In genomic region chr16:67148656-67149275, GRCh38 we compare ENCODE assay signal across 16 cellular contexts. TPM values are rescaled to one million over a fixed set of nuclear protein-coding genes. Genes with fewer than 3 reads are reported as not detected.
DNase-seq lines count a peak whose midpoint lies in the region; ATAC-seq lines count a peak whose summit lies in the region.
"Had no signal": no experiment of that assay in that cellular context is flagged by ENCODE, and none has a peak within 500 bp of the region (broad histone marks: within the 10 kb centered on the region; RNA-seq: fewer than 3 reads in every experiment).

No MANE protein-coding gene starts in this region.

- H3K9me3 Mint-ChIP-seq in activated naive CD8-positive, alpha-beta T cell (ENCODE audit: low read depth) = no peaks in the 10 kb centered on the region
- no peaks in the 10 kb centered on the region for H3K9me3 Mint-ChIP-seq in activated naive CD8-positive, alpha-beta T cell treated with anti-CD3 and anti-CD28 coated beads for 36 hours
- H3K9me3 Mint-ChIP-seq in activated T-helper 1 cell treated with anti-CD3 and anti-CD28 coated beads, Interleukin-12 subunit alpha, Interleukin-12 subunit beta, Interleukin-2, Interleukin-4 antibody, amounts not matched to agents 30 ng/mL and 10 ng/mL and 1 ng/mL, durations not matched to agents 14 hours and 24 hours and 36 hours = no peaks in the 10 kb centered on the region
- no peaks in the 10 kb centered on the region for H3K9me3 Mint-ChIP-seq in naive B cell
- H3K9me3 Mint-ChIP-seq in stimulated activated naive B cell treated with anti-CD40 and anti-IgM and Interleukin-4, amounts not matched to agents 10 μg/mL and 1 μg/mL and 100 μg/mL, for 72 hours = no peaks in the 10 kb centered on the region

- no peak overlapping the region for H3K27ac Mint-ChIP-seq in activated naive CD8-positive, alpha-beta T cell
- H3K27ac Mint-ChIP-seq in activated naive CD8-positive, alpha-beta T cell treated with anti-CD3 and anti-CD28 coated beads for 36 hours = no peak overlapping the region
- peak overlapping the region; percentile 12 for H3K27ac Mint-ChIP-seq in activated T-helper 1 cell treated with anti-CD3 and anti-CD28 coated beads, Interleukin-12 subunit alpha, Interleukin-12 subunit beta, Interleukin-2, Interleukin-4 antibody, amounts not matched to agents 30 ng/mL and 10 ng/mL and 1 ng/mL, durations not matched to agents 14 hours and 24 hours and 36 hours
- H3K27ac Mint-ChIP-seq in naive B cell = no peak overlapping the region
- H3K27ac Mint-ChIP-seq in stimulated activated naive B cell treated with anti-CD40 and anti-IgM and Interleukin-4, amounts not matched to agents 10 μg/mL and 1 μg/mL and 100 μg/mL, for 72 hours = peak overlapping the region; percentile 73

- in situ Hi-C loops in G401 (cut with HindIII; ENCODE audit: low sequenced_read_pairs) = no loop called here

- peaks cover 18% of the 10 kb centered on the region for H3K36me3 Mint-ChIP-seq in activated naive CD8-positive, alpha-beta T cell
- H3K36me3 Mint-ChIP-seq in activated naive CD8-positive, alpha-beta T cell treated with anti-CD3 and anti-CD28 coated beads for 36 hours = peaks cover 37% of the 10 kb centered on the region
- H3K36me3 Mint-ChIP-seq in activated T-helper 1 cell treated with anti-CD3 and anti-CD28 coated beads, Interleukin-12 subunit alpha, Interleukin-12 subunit beta, Interleukin-2, Interleukin-4 antibody, amounts not matched to agents 30 ng/mL and 10 ng/mL and 1 ng/mL, durations not matched to agents 14 hours and 24 hours and 36 hours (ENCODE audit: low read depth) = peaks cover 33% of the 10 kb centered on the region
- peaks cover 37 to 45% of the 10 kb centered on the region in 2 donors for H3K36me3 Mint-ChIP-seq in naive B cell
- peaks cover 45 to 60% of the 10 kb centered on the region in 2 donors for H3K36me3 Mint-ChIP-seq in stimulated activated naive B cell treated with anti-CD40 and anti-IgM and Interleukin-4, amounts not matched to agents 10 μg/mL and 1 μg/mL and 100 μg/mL, for 72 hours

- DNase-seq in activated naive CD8-positive, alpha-beta T cell treated with anti-CD3 and anti-CD28 coated beads for 36 hours = no peak
- no peak for DNase-seq in activated T-helper 1 cell treated with anti-CD3 and anti-CD28 coated beads, Interleukin-12 subunit alpha, Interleukin-12 subunit beta, Interleukin-2, Interleukin-4 antibody, amounts not matched to agents 30 ng/mL and 10 ng/mL and 1 ng/mL, durations not matched to agents 14 hours and 24 hours and 36 hours (ENCODE audit: low spot score)
- DNase-seq in naive B cell (no peak), NCI-H146 (lab: John Stamatoyannopoulos, UW) (no peak), NCI-H2227 (lab: John Stamatoyannopoulos, UW; ENCODE audit: unreplicated experiment) (no peak), G401 (ENCODE audit: low spot score) (no peak)
- DNase-seq in stimulated activated naive B cell treated with anti-CD40 and anti-IgM and Interleukin-4, amounts not matched to agents 10 μg/mL and 1 μg/mL and 100 μg/mL, for 72 hours = no peak
- DNase-seq: colonic mucosa; COR-L47; foreskin keratinocyte; left cardiac atrium; NCI-H526 treated with DMSO at 0.1 percent for 48 hours; OCI-M1; SJCRH30; stimulated activated CD4-positive, alpha-beta T cell treated with anti-CD3 and anti-CD28 coated beads, Interleukin-4, amount 100 ng/mL, for 1 hour had no signal

- no peak for ATAC-seq in naive B cell (ENCODE audit: low read depth in 2 of 2)
- ATAC-seq in stimulated activated naive B cell treated with anti-CD40 and anti-IgM and Interleukin-4, amounts not matched to agents 10 μg/mL and 1 μg/mL and 100 μg/mL, for 72 hours (replicated peaks) = no peak
- ATAC-seq: foreskin keratinocyte, left cardiac atrium had no signal

- intact Hi-C loops in activated T-helper 1 cell treated with anti-CD3 and anti-CD28 coated beads, Interleukin-12 subunit alpha, Interleukin-12 subunit beta, Interleukin-2, Interleukin-4 antibody, amounts not matched to agents 30 ng/mL and 10 ng/mL and 1 ng/mL, durations not matched to agents 14 hours and 24 hours and 36 hours (cut with micrococcal nuclease) = no loop called here

- H3K4me1 Mint-ChIP-seq in activated naive CD8-positive, alpha-beta T cell (ENCODE audit: low read depth) = peaks cover 7% of the 10 kb centered on the region
- H3K4me1 Mint-ChIP-seq in activated naive CD8-positive, alpha-beta T cell treated with anti-CD3 and anti-CD28 coated beads for 36 hours = peaks cover 10% of the 10 kb centered on the region
- H3K4me1 Mint-ChIP-seq in activated T-helper 1 cell treated with anti-CD3 and anti-CD28 coated beads, Interleukin-12 subunit alpha, Interleukin-12 subunit beta, Interleukin-2, Interleukin-4 antibody, amounts not matched to agents 30 ng/mL and 10 ng/mL and 1 ng/mL, durations not matched to agents 14 hours and 24 hours and 36 hours (ENCODE audit: low read depth) = peaks cover 24% of the 10 kb centered on the region
- H3K4me1 Mint-ChIP-seq in naive B cell = peaks cover 18 to 21% (median 20%) of the 10 kb centered on the region in 3 donors
- H3K4me1 Mint-ChIP-seq in stimulated activated naive B cell treated with anti-CD40 and anti-IgM and Interleukin-4, amounts not matched to agents 10 μg/mL and 1 μg/mL and 100 μg/mL, for 72 hours = peaks cover 14 to 15% of the 10 kb centered on the region in 2 donors

- H3K27me3 Mint-ChIP-seq in activated naive CD8-positive, alpha-beta T cell = peaks cover 3% of the 10 kb centered on the region
- peaks cover 36% of the 10 kb centered on the region for H3K27me3 Mint-ChIP-seq in activated naive CD8-positive, alpha-beta T cell treated with anti-CD3 and anti-CD28 coated beads for 36 hours
- no peaks in the 10 kb centered on the region for H3K27me3 Mint-ChIP-seq in activated T-helper 1 cell treated with anti-CD3 and anti-CD28 coated beads, Interleukin-12 subunit alpha, Interleukin-12 subunit beta, Interleukin-2, Interleukin-4 antibody, amounts not matched to agents 30 ng/mL and 10 ng/mL and 1 ng/mL, durations not matched to agents 14 hours and 24 hours and 36 hours (ENCODE audit: insufficient read depth)
- H3K27me3 Mint-ChIP-seq in naive B cell = peaks cover 10 to 44% (median 29%) of the 10 kb centered on the region in 3 donors
- H3K27me3 Mint-ChIP-seq in stimulated activated naive B cell treated with anti-CD40 and anti-IgM and Interleukin-4, amounts not matched to agents 10 μg/mL and 1 μg/mL and 100 μg/mL, for 72 hours = peaks cover 30 to 35% of the 10 kb centered on the region in 2 donors

- peak overlapping the region; percentile 44 for H3K4me3 Mint-ChIP-seq in activated naive CD8-positive, alpha-beta T cell
- no peak overlapping the region for H3K4me3 Mint-ChIP-seq in activated naive CD8-positive, alpha-beta T cell treated with anti-CD3 and anti-CD28 coated beads for 36 hours
- peak overlapping the region; percentile 62 for H3K4me3 Mint-ChIP-seq in activated T-helper 1 cell treated with anti-CD3 and anti-CD28 coated beads, Interleukin-12 subunit alpha, Interleukin-12 subunit beta, Interleukin-2, Interleukin-4 antibody, amounts not matched to agents 30 ng/mL and 10 ng/mL and 1 ng/mL, durations not matched to agents 14 hours and 24 hours and 36 hours
- peak overlapping the region in 7 of 8 donors; percentile 10 to 50 (median 32) for H3K4me3 Mint-ChIP-seq in naive B cell
- peak overlapping the region in 1 of 2 donors; percentile 69 for H3K4me3 Mint-ChIP-seq in stimulated activated naive B cell treated with anti-CD40 and anti-IgM and Interleukin-4, amounts not matched to agents 10 μg/mL and 1 μg/mL and 100 μg/mL, for 72 hours

RNA-seq across cellular contexts. Expression of gene B3GNT9, which starts 2.0 kb away (rescaled TPM):
- total RNA-seq in activated naive CD8-positive, alpha-beta T cell treated with anti-CD3 and anti-CD28 coated beads for 36 hours = 1 to 10 TPM; 1.5 to 1.7 TPM
- 6.2 TPM in 2 replicates for total RNA-seq in activated T-helper 1 cell treated with anti-CD3 and anti-CD28 coated beads, Interleukin-12 subunit alpha, Interleukin-12 subunit beta, Interleukin-2, Interleukin-4 antibody, amounts not matched to agents 30 ng/mL and 10 ng/mL and 1 ng/mL, durations not matched to agents 14 hours and 24 hours and 36 hours
- polyA plus RNA-seq in naive B cell (ENCODE audit: low read depth in 6 of 6) = under 1 TPM in 4 of 6 donors, not detected in 2; 0.09 to 0.73 (median 0.36) TPM
- total RNA-seq in G401 (2014; rRNA removed; shearing (Covaris generic)) = 0.55 TPM in 1 of 2 replicates, not detected in the other

RNA-seq across cellular contexts. Expression of gene TRADD, which starts 10.9 kb away (rescaled TPM):
- 10 to 100 TPM; 15.3 to 16.0 TPM for total RNA-seq in activated naive CD8-positive, alpha-beta T cell treated with anti-CD3 and anti-CD28 coated beads for 36 hours
- total RNA-seq in activated T-helper 1 cell treated with anti-CD3 and anti-CD28 coated beads, Interleukin-12 subunit alpha, Interleukin-12 subunit beta, Interleukin-2, Interleukin-4 antibody, amounts not matched to agents 30 ng/mL and 10 ng/mL and 1 ng/mL, durations not matched to agents 14 hours and 24 hours and 36 hours = 29.0 TPM in 2 replicates
- 10 to 100 TPM; 46.2 to 62.9 (median 54.4) TPM for polyA plus RNA-seq in naive B cell (ENCODE audit: low read depth in 6 of 6)
- 8.8 and 15.4 TPM in 2 replicates for total RNA-seq in G401 (2014; rRNA removed; shearing (Covaris generic))

RNA-seq across cellular contexts. Expression of gene FBXL8, which starts 11.0 kb away (rescaled TPM):
- 1 to 10 TPM; 7.9 to 8.5 TPM for total RNA-seq in activated naive CD8-positive, alpha-beta T cell treated with anti-CD3 and anti-CD28 coated beads for 36 hours
- total RNA-seq in activated T-helper 1 cell treated with anti-CD3 and anti-CD28 coated beads, Interleukin-12 subunit alpha, Interleukin-12 subunit beta, Interleukin-2, Interleukin-4 antibody, amounts not matched to agents 30 ng/mL and 10 ng/mL and 1 ng/mL, durations not matched to agents 14 hours and 24 hours and 36 hours = 19.3 and 22.4 TPM in 2 replicates
- polyA plus RNA-seq in naive B cell (ENCODE audit: low read depth in 6 of 6) = 1 to 10 TPM in 5 of 6 donors, not detected in 1; 1.0 to 2.0 (median 1.5) TPM
- 8.2 and 10.4 TPM in 2 replicates for total RNA-seq in G401 (2014; rRNA removed; shearing (Covaris generic))

RNA-seq across cellular contexts. Expression of gene HSF4, which starts 15.8 kb away (rescaled TPM):
- 10 to 100 TPM in 1 of 2 experiments, 1 to 10 TPM in 1; 9.3 to 10.1 TPM for total RNA-seq in activated naive CD8-positive, alpha-beta T cell treated with anti-CD3 and anti-CD28 coated beads for 36 hours
- total RNA-seq in activated T-helper 1 cell treated with anti-CD3 and anti-CD28 coated beads, Interleukin-12 subunit alpha, Interleukin-12 subunit beta, Interleukin-2, Interleukin-4 antibody, amounts not matched to agents 30 ng/mL and 10 ng/mL and 1 ng/mL, durations not matched to agents 14 hours and 24 hours and 36 hours = 30.3 and 36.8 TPM in 2 replicates
- polyA plus RNA-seq in naive B cell (ENCODE audit: low read depth in 6 of 6) = not detected
- 17.8 and 17.9 TPM in 2 replicates for total RNA-seq in G401 (2014; rRNA removed; shearing (Covaris generic))

RNA-seq across cellular contexts. Expression of gene NOL3, which starts 21.6 kb away (rescaled TPM):
- total RNA-seq in activated naive CD8-positive, alpha-beta T cell treated with anti-CD3 and anti-CD28 coated beads for 36 hours = 1 to 10 TPM; 6.1 to 6.4 TPM
- 19.0 and 22.9 TPM in 2 replicates for total RNA-seq in activated T-helper 1 cell treated with anti-CD3 and anti-CD28 coated beads, Interleukin-12 subunit alpha, Interleukin-12 subunit beta, Interleukin-2, Interleukin-4 antibody, amounts not matched to agents 30 ng/mL and 10 ng/mL and 1 ng/mL, durations not matched to agents 14 hours and 24 hours and 36 hours
- polyA plus RNA-seq in naive B cell (ENCODE audit: low read depth in 6 of 6) = under 1 TPM in 1 of 6 donors, not detected in 5; 0.27 TPM
- total RNA-seq in G401 (2014; rRNA removed; shearing (Covaris generic)) = 13.4 and 17.5 TPM in 2 replicates

Comparison
In these comparisons a context has a peak if more than half of its experiments do, and no peak if none do; other contexts are left out.
1. H3K27ac Mint-ChIP-seq: peak in activated T-helper 1 cell treated with anti-CD3 and anti-CD28 coated beads, Interleukin-12 subunit alpha, Interleukin-12 subunit beta, Interleukin-2, Interleukin-4 antibody, amounts not matched to agents 30 ng/mL and 10 ng/mL and 1 ng/mL, durations not matched to agents 14 hours and 24 hours and 36 hours (single experiment) and stimulated activated naive B cell treated with anti-CD40 and anti-IgM and Interleukin-4, amounts not matched to agents 10 μg/mL and 1 μg/mL and 100 μg/mL, for 72 hours (single experiment); none in activated naive CD8-positive, alpha-beta T cell (single experiment), activated naive CD8-positive, alpha-beta T cell treated with anti-CD3 and anti-CD28 coated beads for 36 hours (single experiment) and naive B cell (0 of 6).